ENCODE assay signal across 18 cellular contexts in genomic region chr6:165551828-165552227, GRCh38.
"Had no signal": no experiment of that assay in that cellular context is flagged by ENCODE, and none has a peak within 500 bp of the region (broad histone marks: within the 10 kb centered on the region; RNA-seq: fewer than 3 reads in every experiment).

No MANE protein-coding gene starts in this region.

- H3K4me3 ChIP-seq: cardiac muscle cell, MG63 had no signal

- DNase-seq: activated CD4-positive, alpha-beta T cell treated with anti-CD3 and anti-CD28 coated beads for 48 hours; activated CD4-positive, alpha-beta T cell treated with anti-CD3 and anti-CD28 coated beads, Interleukin-2, amount 50 U/mL, for 4 hours; activated CD4-positive, CD25-positive, alpha-beta regulatory T cell treated with anti-CD3 and anti-CD28 coated beads, Interleukin-2, amount 50 U/mL, for 72 hours; activated CD8-positive, alpha-beta memory T cell treated with anti-CD3 and anti-CD28 coated beads, Interleukin-2, amount 10 ng/mL, durations not matched to agents 7 days and 5 days; activated effector memory CD4-positive, alpha-beta T cell treated with anti-CD3 and anti-CD28 coated beads, Interleukin-2, amount 50 U/mL, for 16 hours; activated naive CD4-positive, alpha-beta T cell treated with anti-CD3 and anti-CD28 coated beads for 36 hours; activated T-cell treated with anti-CD3 and anti-CD28 coated beads, Interleukin-2, amount 50 U/mL, for 4 hours; brain microvascular endothelial cell; MG63; MV-4-11; NCI-H1092 treated with DMSO at 0.1 percent for 48 hours; NCI-H1436; NCI-H1694 treated with DMSO at 0.1 percent for 48 hours; NCI-H345; NCI-H510A; NCI-H526 treated with DMSO at 0.1 percent for 48 hours; NCI-H82 had no signal

- ATAC-seq: activated CD8-positive, alpha-beta memory T cell treated with anti-CD3 and anti-CD28 coated beads, Interleukin-2, amount 10 ng/mL, durations not matched to agents 7 days and 5 days; activated T-cell treated with anti-CD3 and anti-CD28 coated beads, Interleukin-2, amount 50 U/mL, for 4 hours had no signal

- H3K36me3 ChIP-seq: brain microvascular endothelial cell, cardiac muscle cell, MG63 had no signal

- H3K9me3 ChIP-seq: MG63 had no signal

- H3K27ac ChIP-seq: brain microvascular endothelial cell, cardiac muscle cell had no signal

- H3K27me3 ChIP-seq: brain microvascular endothelial cell, cardiac muscle cell, MG63 had no signal
